ENCODE assay signal across 1 cellular context in the genomic region with DNA sequence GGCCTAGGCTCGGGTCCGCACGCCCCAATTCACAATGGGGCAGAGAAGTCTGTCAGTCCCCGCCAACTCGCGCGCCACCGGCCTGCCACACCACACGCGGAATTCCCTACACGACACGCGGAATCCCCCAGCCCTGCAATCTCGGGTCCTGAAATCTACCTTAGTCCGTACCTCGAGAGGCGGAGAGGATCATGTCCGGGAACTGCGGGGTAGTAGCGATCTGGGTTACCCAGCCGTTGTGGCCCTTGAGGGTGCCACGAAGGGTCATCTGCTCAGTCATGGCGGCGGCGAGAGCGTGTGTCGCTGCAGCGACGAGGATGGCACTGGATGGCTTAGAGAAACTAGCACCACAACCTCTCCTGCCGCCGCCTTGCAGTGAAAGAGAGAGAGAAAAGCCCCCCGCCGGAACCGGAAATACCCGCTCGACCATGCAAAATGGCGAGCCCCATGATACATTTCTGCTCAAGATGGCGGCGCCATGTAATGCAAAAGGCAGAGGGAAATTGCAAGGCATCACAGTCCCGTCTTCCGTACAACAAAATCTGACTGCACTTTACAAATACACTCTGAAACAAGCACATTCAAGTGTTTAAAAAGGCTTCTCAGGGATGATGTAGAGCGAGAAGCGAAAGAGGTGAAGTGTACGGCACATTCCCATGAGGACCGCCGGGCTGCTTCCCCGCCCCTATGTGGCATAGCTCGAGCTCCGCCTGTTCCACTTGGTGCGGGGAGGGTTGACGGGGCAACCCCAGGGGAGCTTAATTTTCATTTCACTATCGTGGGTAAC.
A peak's percentile ranks its signal among the peaks of the same experiment; 100 is the strongest.
TF ChIP-seq lines count a peak whose summit lies in the region.

Gene RACK1 (minus strand): TSS at position 386 of the 787 bp plus-strand sequence. CDS start 106 bp downstream, at position 280.

TF ChIP-seq in HepG2, 621 proteins besides CTCF, POLR2A, EP300 and RAD21 (continued from another document and continues in another):
- peak; percentile 99 for TF ChIP-seq PRDM10 (CRISPR knock-in tag; IDR thresholded peaks at IDR 0.05; ENCODE audit: low read depth)
- TF ChIP-seq, protein P1, sequence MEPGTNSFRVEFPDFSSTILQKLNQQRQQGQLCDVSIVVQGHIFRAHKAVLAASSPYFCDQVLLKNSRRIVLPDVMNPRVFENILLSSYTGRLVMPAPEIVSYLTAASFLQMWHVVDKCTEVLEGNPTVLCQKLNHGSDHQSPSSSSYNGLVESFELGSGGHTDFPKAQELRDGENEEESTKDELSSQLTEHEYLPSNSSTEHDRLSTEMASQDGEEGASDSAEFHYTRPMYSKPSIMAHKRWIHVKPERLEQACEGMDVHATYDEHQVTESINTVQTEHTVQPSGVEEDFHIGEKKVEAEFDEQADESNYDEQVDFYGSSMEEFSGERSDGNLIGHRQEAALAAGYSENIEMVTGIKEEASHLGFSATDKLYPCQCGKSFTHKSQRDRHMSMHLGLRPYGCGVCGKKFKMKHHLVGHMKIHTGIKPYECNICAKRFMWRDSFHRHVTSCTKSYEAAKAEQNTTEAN (CRISPR knock-in tag; conservative IDR thresholded peaks at IDR 0.05) = no peak
- TF ChIP-seq RFX5 (IDR thresholded peaks at IDR 0.05; ENCODE audit: low read depth, low read length) = peak; percentile 22; the same call in 1 of the 2 replicates
- no peak for TF ChIP-seq DNMT3B (CRISPR knock-in tag; conservative IDR thresholded peaks at IDR 0.05)
- TF ChIP-seq THAP7 (CRISPR knock-in tag; IDR thresholded peaks at IDR 0.05) = peak; percentile 98; the same call in 1 of the 2 replicates
- TF ChIP-seq, protein P2, sequence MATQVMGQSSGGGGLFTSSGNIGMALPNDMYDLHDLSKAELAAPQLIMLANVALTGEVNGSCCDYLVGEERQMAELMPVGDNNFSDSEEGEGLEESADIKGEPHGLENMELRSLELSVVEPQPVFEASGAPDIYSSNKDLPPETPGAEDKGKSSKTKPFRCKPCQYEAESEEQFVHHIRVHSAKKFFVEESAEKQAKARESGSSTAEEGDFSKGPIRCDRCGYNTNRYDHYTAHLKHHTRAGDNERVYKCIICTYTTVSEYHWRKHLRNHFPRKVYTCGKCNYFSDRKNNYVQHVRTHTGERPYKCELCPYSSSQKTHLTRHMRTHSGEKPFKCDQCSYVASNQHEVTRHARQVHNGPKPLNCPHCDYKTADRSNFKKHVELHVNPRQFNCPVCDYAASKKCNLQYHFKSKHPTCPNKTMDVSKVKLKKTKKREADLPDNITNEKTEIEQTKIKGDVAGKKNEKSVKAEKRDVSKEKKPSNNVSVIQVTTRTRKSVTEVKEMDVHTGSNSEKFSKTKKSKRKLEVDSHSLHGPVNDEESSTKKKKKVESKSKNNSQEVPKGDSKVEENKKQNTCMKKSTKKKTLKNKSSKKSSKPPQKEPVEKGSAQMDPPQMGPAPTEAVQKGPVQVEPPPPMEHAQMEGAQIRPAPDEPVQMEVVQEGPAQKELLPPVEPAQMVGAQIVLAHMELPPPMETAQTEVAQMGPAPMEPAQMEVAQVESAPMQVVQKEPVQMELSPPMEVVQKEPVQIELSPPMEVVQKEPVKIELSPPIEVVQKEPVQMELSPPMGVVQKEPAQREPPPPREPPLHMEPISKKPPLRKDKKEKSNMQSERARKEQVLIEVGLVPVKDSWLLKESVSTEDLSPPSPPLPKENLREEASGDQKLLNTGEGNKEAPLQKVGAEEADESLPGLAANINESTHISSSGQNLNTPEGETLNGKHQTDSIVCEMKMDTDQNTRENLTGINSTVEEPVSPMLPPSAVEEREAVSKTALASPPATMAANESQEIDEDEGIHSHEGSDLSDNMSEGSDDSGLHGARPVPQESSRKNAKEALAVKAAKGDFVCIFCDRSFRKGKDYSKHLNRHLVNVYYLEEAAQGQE (IDR thresholded peaks at IDR 0.05; ENCODE audit: borderline replicate concordance in 1 of 2, low read depth in 1 of 2, low read length in 2 of 2) = peak in 1 of 2 experiments; percentile 84; a peak in 2 of 4 replicates
- no peak for TF ChIP-seq ZFP62 (CRISPR knock-in tag; IDR thresholded peaks at IDR 0.05)
- no peak for TF ChIP-seq ATAD3A (CRISPR knock-in tag; IDR thresholded peaks at IDR 0.05)
- no peak for TF ChIP-seq RFX3 (CRISPR knock-in tag; IDR thresholded peaks at IDR 0.05)
- TF ChIP-seq ZNF740 (CRISPR knock-in tag; IDR thresholded peaks at IDR 0.05) = no peak; the same call in 1 of the 2 replicates
- TF ChIP-seq ZNF142 (CRISPR knock-in tag; IDR thresholded peaks at IDR 0.05) = no peak
- TF ChIP-seq ZNF781 (CRISPR knock-in tag; IDR thresholded peaks at IDR 0.05; ENCODE audit: borderline replicate concordance, not compliant biosample characterization) = peak; percentile 96
- no peak for TF ChIP-seq NCOR1 (IDR thresholded peaks at IDR 0.05; ENCODE audit: borderline replicate concordance, low read length)
- TF ChIP-seq NR2F2 (IDR thresholded peaks at IDR 0.05; ENCODE audit: borderline replicate concordance, low read depth) = no peak
- 0 out of 2 replicates have a peak, but pooled peaks have one; percentile 30 for TF ChIP-seq KLF13 (CRISPR knock-in tag; IDR thresholded peaks at IDR 0.05)
- TF ChIP-seq ZNF572 (CRISPR knock-in tag; IDR thresholded peaks at IDR 0.05) = no peak
- no peak; the same call in 1 of the 2 replicates for TF ChIP-seq ZNF792 (CRISPR knock-in tag; IDR thresholded peaks at IDR 0.05)
- no peak for TF ChIP-seq SP140L (CRISPR knock-in tag; IDR thresholded peaks at IDR 0.05; ENCODE audit: borderline replicate concordance)
- peak; percentile 78 for TF ChIP-seq SAP130 (CRISPR knock-in tag; IDR thresholded peaks at IDR 0.05; ENCODE audit: low read depth)
- no peak for TF ChIP-seq ZNF512B (CRISPR knock-in tag; IDR thresholded peaks at IDR 0.05; ENCODE audit: borderline replicate concordance)
- TF ChIP-seq SMAD3 (CRISPR knock-in tag; IDR thresholded peaks at IDR 0.05) = no peak; the same call in 1 of the 2 replicates
- no peak for TF ChIP-seq CEBPB (IDR thresholded peaks at IDR 0.05; ENCODE audit: borderline replicate concordance, low read depth, low read length)
- TF ChIP-seq, protein P3, sequence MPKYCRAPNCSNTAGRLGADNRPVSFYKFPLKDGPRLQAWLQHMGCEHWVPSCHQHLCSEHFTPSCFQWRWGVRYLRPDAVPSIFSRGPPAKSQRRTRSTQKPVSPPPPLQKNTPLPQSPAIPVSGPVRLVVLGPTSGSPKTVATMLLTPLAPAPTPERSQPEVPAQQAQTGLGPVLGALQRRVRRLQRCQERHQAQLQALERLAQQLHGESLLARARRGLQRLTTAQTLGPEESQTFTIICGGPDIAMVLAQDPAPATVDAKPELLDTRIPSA (CRISPR knock-in tag; IDR thresholded peaks at IDR 0.05; ENCODE audit: borderline replicate concordance) = no peak
- peak; percentile 86; the same call in 1 of the 2 replicates for TF ChIP-seq ZBTB20 (CRISPR knock-in tag; IDR thresholded peaks at IDR 0.05; ENCODE audit: borderline replicate concordance, low read depth)
- TF ChIP-seq HHEX (CRISPR knock-in tag; IDR thresholded peaks at IDR 0.05) = no peak
- no peak for TF ChIP-seq NFYB (CRISPR knock-in tag; IDR thresholded peaks at IDR 0.05)
